ENCODE assay signal across 1 cellular context in the genomic region with DNA sequence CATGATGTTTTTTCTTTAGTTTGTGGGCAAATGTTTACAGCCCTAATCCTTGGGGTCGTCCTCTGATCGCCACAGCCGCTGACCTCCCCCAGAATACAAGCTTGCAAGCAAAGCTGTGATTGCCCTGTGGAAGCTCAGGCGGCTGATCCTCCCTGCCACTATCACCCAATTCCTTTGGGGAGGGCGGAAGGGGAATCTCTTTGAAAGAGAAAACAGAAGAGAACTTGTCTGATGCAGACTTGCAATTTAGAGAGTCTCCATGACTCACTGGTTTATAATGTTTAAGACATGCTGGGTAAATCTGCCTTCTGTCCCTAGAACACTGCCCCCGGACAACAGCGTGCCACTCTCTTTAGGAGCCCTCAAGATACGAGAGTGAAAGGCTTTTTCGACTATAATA.
TF ChIP-seq lines count a peak whose summit lies in the region.

No MANE protein-coding gene starts in this region.

TF ChIP-seq in A549, 52 proteins besides CTCF, POLR2A, EP300 and RAD21 (continued from another document):
- peak; percentile 28; the same call in 1 of the 2 replicates for TF ChIP-seq JUNB (IDR thresholded peaks at IDR 0.05)
- peak; percentile 24 for TF ChIP-seq MAFK (IDR thresholded peaks at IDR 0.05; ENCODE audit: partially characterized antibody)
